ENCODE assay signal across 7 cellular contexts in genomic region chr7:69088185-69088584, GRCh38.
"Had no signal": no experiment of that assay in that cellular context is flagged by ENCODE, and none has a peak within 500 bp of the region (broad histone marks: within the 10 kb centered on the region; RNA-seq: fewer than 3 reads in every experiment).

No MANE protein-coding gene starts in this region.

- H3K27ac ChIP-seq: HL-60 had no signal

- H3K27me3 Mint-ChIP-seq: IgD-negative memory B cell had no signal

- ATAC-seq: HepG2 had no signal

- DNase-seq: IMR-90, KBM-7, KG1 had no signal

- FAIRE-seq: HepG2, HTR-8/SVneo had no signal

- H3K4me3 Mint-ChIP-seq: IgD-negative memory B cell had no signal

- H3K27ac Mint-ChIP-seq: IgD-negative memory B cell had no signal

- H3K36me3 Mint-ChIP-seq: IgD-negative memory B cell had no signal

- H3K4me1 Mint-ChIP-seq: IgD-negative memory B cell had no signal
